ENCODE assay signal across 8 cellular contexts in genomic region chr14:73753887-73754880, GRCh38. TPM values are rescaled to one million over a fixed set of nuclear protein-coding genes. Genes with fewer than 3 reads are reported as not detected.
DNase-seq lines count a peak whose midpoint lies in the region; ATAC-seq and TF ChIP-seq lines count a peak whose summit lies in the region.

No MANE protein-coding gene starts in this region.

- peak overlapping the region; percentile 21 for H3K4me3 Mint-ChIP-seq in mesothelial cell of epicardium
- H3K4me3 Mint-ChIP-seq in type B pancreatic cell = peak overlapping the region; percentile 47

- H3K4me3 ChIP-seq in choroid plexus epithelial cell (ENCODE audit: low read depth, low read length) = peak overlapping the region; percentile 14

- H3K27me3 Mint-ChIP-seq in mesothelial cell of epicardium (ENCODE audit: low read depth) = no peaks in the 10 kb centered on the region
- H3K27me3 Mint-ChIP-seq in type B pancreatic cell = no peaks in the 10 kb centered on the region

- TF ChIP-seq CTCF in RWPE1 (conservative IDR thresholded peaks at IDR 0.05; ENCODE audit: low read depth) (no peak), choroid plexus epithelial cell (conservative IDR thresholded peaks at IDR 0.05; ENCODE audit: low read depth, low read length) (no peak), mesothelial cell of epicardium (IDR thresholded peaks at IDR 0.05; ENCODE audit: unreplicated experiment) (no peak), type B pancreatic cell (conservative IDR thresholded peaks at IDR 0.05) (no peak)

- POLR2A ChIA-PET in RWPE1 (lab: Yijun Ruan, JAX; ENCODE audit: low non-redundant PET) = interaction anchor here (1.4 kb wide), 1 partner anchor 12 kb away, joined by 5 read pairs; no protein-coding TSS in a partner anchor

- H3K36me3 Mint-ChIP-seq in mesothelial cell of epicardium = no peaks in the 10 kb centered on the region
- peaks cover 4% of the 10 kb centered on the region for H3K36me3 Mint-ChIP-seq in type B pancreatic cell

- H3K27ac ChIP-seq in RWPE1 = peak overlapping the region; percentile 98

- CTCF ChIA-PET in RWPE1 (lab: Yijun Ruan, JAX) = interaction anchor here (0.5 to 2.9 kb wide), 6 partner anchors 9 to 184 kb away, joined by 3 to 13 read pairs (median 5); no protein-coding TSS in a partner anchor

- DNase-seq in activated CD4-positive, CD25-positive, alpha-beta regulatory T cell (lab: John Stamatoyannopoulos, UW) = no peak
- DNase-seq in RWPE1 (ENCODE audit: low spot score) (no peak), choroid plexus epithelial cell (ENCODE audit: low read depth) (no peak), mesothelial cell of epicardium (ENCODE audit: low spot score in 2 of 2, unreplicated experiment in 2 of 2) (no peak), type B pancreatic cell (ENCODE audit: extremely low spot score, unreplicated experiment) (no peak), NCI-H69 (lab: John Stamatoyannopoulos, UW) (no peak)

- H3K9me3 Mint-ChIP-seq in mesothelial cell of epicardium (no peaks in the 10 kb centered on the region), type B pancreatic cell (no peaks in the 10 kb centered on the region)

- H3K27ac Mint-ChIP-seq in mesothelial cell of epicardium (peak overlapping the region; percentile 98), type B pancreatic cell (peak overlapping the region; percentile 86)

- H3K4me1 Mint-ChIP-seq in mesothelial cell of epicardium (peaks cover 82% of the 10 kb centered on the region), type B pancreatic cell (ENCODE audit: unreplicated experiment) (peaks cover 70% of the 10 kb centered on the region)

- ATAC-seq in activated CD4-positive, CD25-positive, alpha-beta regulatory T cell treated with anti-CD3 and anti-CD28 coated beads, Interleukin-2, amount 50 U/mL, for 24 hours = peak; percentile 49 to 56
- peak; percentile 39 for ATAC-seq in HG02763 (IDR thresholded peaks at IDR 0.05; ENCODE audit: unreplicated experiment)

RNA-seq across cellular contexts. Expression of gene PNMA1, which starts 40.0 kb away (rescaled TPM):
- total RNA-seq in mesothelial cell of epicardium = 46.4 to 48.6 TPM (median 47.7 TPM) in 3 replicates
- 35.5 and 64.8 TPM in 2 replicates for total RNA-seq in type B pancreatic cell (ENCODE audit: low replicate concordance)
